ENCODE assay signal across 19 cellular contexts in the genomic region with DNA sequence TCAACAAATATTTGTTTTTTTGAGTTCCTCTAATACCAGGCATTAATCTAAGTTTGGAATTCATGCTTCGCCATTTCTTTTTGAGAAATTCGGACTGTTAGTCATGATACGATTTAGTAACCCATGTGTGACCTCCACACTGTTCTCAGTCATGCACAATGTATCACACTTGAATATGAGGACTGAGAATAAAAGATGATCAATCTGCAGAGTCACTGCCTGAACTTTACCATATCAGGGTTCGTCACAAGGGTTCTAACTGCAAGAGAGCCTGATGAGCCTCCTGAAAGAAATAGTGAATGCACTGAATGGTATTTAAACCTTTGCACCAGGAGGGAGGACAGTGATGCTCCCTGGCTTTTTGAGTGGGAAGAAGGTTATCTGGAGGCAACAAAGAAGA. TPM values are rescaled to one million over a fixed set of nuclear protein-coding genes. Genes with fewer than 3 reads are reported as not detected.
"Had no signal": no experiment of that assay in that cellular context is flagged by ENCODE, and none has a peak within 500 bp of the region (broad histone marks: within the 10 kb centered on the region; RNA-seq: fewer than 3 reads in every experiment).

No MANE protein-coding gene starts in this region.

- H3K4me1 Mint-ChIP-seq: nephron had no signal

- H3K9me3 Mint-ChIP-seq: nephron; stimulated activated naive B cell treated with anti-CD40 and anti-IgM and Interleukin-4, amounts not matched to agents 10 μg/mL and 1 μg/mL and 100 μg/mL, for 72 hours had no signal

- H3K4me1 ChIP-seq: esophagus squamous epithelium, transverse colon, vagina had no signal

- ATAC-seq: foreskin keratinocyte had no signal

- H3K4me3 Mint-ChIP-seq: nephron; stimulated activated naive B cell treated with anti-CD40 and anti-IgM and Interleukin-4, amounts not matched to agents 10 μg/mL and 1 μg/mL and 100 μg/mL, for 72 hours had no signal

- H3K27me3 ChIP-seq: esophagus squamous epithelium, foreskin keratinocyte, transverse colon, vagina had no signal

- DNase-seq: activated CD4-positive, alpha-beta T cell treated with anti-CD3 and anti-CD28 coated beads for 4 hours; aorta; cerebellar nuclear complex; effector CD8-positive, alpha-beta T cell; esophagus squamous epithelium; foreskin keratinocyte; glutamatergic neuron; hypothalamus; mesendoderm; nucleus accumbens; SK-N-SH; stimulated activated CD4-positive, alpha-beta T cell treated with anti-CD3 and anti-CD28 coated beads, Interleukin-2, amount 100 ng/mL, for 48 hours; stimulated activated naive B cell treated with anti-CD40 and anti-IgM and Interleukin-4, amounts not matched to agents 10 μg/mL and 1 μg/mL and 100 μg/mL, for 72 hours; transverse colon had no signal

- H3K36me3 ChIP-seq: esophagus squamous epithelium, transverse colon, vagina had no signal

- H3K4me3 ChIP-seq: esophagus squamous epithelium, transverse colon, vagina had no signal

- H3K27ac Mint-ChIP-seq: nephron had no signal

- H3K9me3 ChIP-seq: esophagus squamous epithelium, SK-N-SH, transverse colon, vagina had no signal

- H3K27ac ChIP-seq: esophagus squamous epithelium, foreskin keratinocyte, transverse colon, vagina, VCaP had no signal

RNA-seq across cellular contexts. Expression of a gene that starts 10.9 kb away (rescaled TPM):
- total RNA-seq: endothelial cell of umbilical vein, foreskin keratinocyte, lower leg skin, vagina had no signal
